17 cellular contexts compared by ENCODE assay signal in the genomic region with DNA sequence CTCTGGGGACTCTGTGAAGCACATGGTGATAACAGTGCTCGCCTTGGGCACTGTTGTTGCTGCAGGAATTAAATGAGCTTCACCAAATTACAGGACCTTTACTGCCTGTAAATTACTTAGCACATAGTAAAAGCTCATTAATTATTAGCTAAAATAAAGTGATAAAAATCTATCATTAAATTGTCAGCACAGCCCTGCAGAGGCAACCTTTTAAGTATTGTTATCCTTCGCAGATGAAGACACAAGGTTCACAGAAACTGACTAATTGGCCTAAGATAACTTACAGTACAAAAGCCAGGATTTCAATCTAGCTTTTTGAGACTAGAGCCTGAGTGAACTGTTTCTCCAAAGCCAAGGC.
DNase-seq lines count a peak whose midpoint lies in the region; ATAC-seq and TF ChIP-seq lines count a peak whose summit lies in the region.
"Had no signal": no experiment of that assay in that cellular context is flagged by ENCODE, and none has a peak within 500 bp of the region (broad histone marks: within the 10 kb centered on the region; RNA-seq: fewer than 3 reads in every experiment).

No MANE protein-coding gene starts in this region.

- peaks cover 0 to 10% (median 6%) of the 10 kb centered on the region in 11 experiments; a peak in 15 of 22 replicates for H3K9me3 ChIP-seq in BLaER1 treated with 17β-estradiol and CSF1 and Interleukin-3, amounts not matched to agents 10 nM and 100 nM (replicated peaks in 1 of 11)
- H3K9me3 ChIP-seq in naive thymus-derived CD4-positive, alpha-beta T cell (ENCODE audit: control insufficient read depth in 2 of 3, low read length in 3 of 3): no peaks in the 10 kb centered on the region
- H3K9me3 ChIP-seq: colonic mucosa, esophagus squamous epithelium, HAP-1, vagina had no signal

- H3K4me1 Mint-ChIP-seq in activated T-helper 2 cell treated with anti-CD3 and anti-CD28 coated beads, Interferon-gamma antibody, Interleukin-2, Interleukin-4, amounts not matched to agents 10 μg/mL and 5 μg/mL and 100 μg/mL, durations not matched to agents 14 hours and 24 hours and 36 hours (ENCODE audit: low read depth): peaks cover 57% of the 10 kb centered on the region
- H3K4me1 Mint-ChIP-seq in naive thymus-derived CD4-positive, alpha-beta T cell: peaks cover 39 to 73% (median 66%) of the 10 kb centered on the region in 7 donors

- peak overlapping the region; percentile 89 for H3K27ac Mint-ChIP-seq in activated T-helper 2 cell treated with anti-CD3 and anti-CD28 coated beads, Interferon-gamma antibody, Interleukin-2, Interleukin-4, amounts not matched to agents 10 μg/mL and 5 μg/mL and 100 μg/mL, durations not matched to agents 14 hours and 24 hours and 36 hours
- peak overlapping the region; percentile 86 to 99 (median 92) for H3K27ac Mint-ChIP-seq in naive thymus-derived CD4-positive, alpha-beta T cell

- no peak for TF ChIP-seq CTCF in GM10248 (IDR thresholded peaks at IDR 0.05; ENCODE audit: control extremely low read depth, extremely low read depth, low read depth, missing control alignments)

- CTCF ChIA-PET in naive thymus-derived CD4-positive, alpha-beta T cell (lab: Charles Lee): interaction anchor here (0.6 to 2.2 kb wide), 11 partner anchors 9 to 1465 kb away, joined by 3 to 11 read pairs (median 4); a partner anchor contains a TSS
- CTCF ChIA-PET in GM10248 (lab: Yijun Ruan, JAX): interaction anchor here (0.8 to 3.5 kb wide), 11 partner anchors 9 to 177 kb away, joined by 3 to 17 read pairs (median 4); no protein-coding TSS in a partner anchor

- no peak for DNase-seq in activated T-helper 2 cell treated with anti-CD3 and anti-CD28 coated beads, Interferon-gamma antibody, Interleukin-2, Interleukin-4, amounts not matched to agents 10 μg/mL and 5 μg/mL and 100 μg/mL, durations not matched to agents 14 hours and 24 hours and 36 hours (ENCODE audit: low spot score)
- no peak for DNase-seq in naive thymus-derived CD4-positive, alpha-beta T cell
- DNase-seq in GM10248 (ENCODE audit: extremely low spot score): no peak
- DNase-seq: amygdala, colonic mucosa, esophagus squamous epithelium, IMR-90, left colon, NCI-H510A had no signal

- peak overlapping the region in 6 of 11 experiments; percentile 9 to 63 (median 37); a peak in 9 of 22 replicates for H3K9ac ChIP-seq in BLaER1 treated with 17β-estradiol and CSF1 and Interleukin-3, amounts not matched to agents 10 nM and 100 nM

- peaks cover 0 to 99% (median 75%) of the 10 kb centered on the region in 11 experiments; a peak in 16 of 22 replicates for H4K20me1 ChIP-seq in BLaER1 treated with 17β-estradiol and CSF1 and Interleukin-3, amounts not matched to agents 10 nM and 100 nM

- H3K9me3 Mint-ChIP-seq in activated T-helper 2 cell treated with anti-CD3 and anti-CD28 coated beads, Interferon-gamma antibody, Interleukin-2, Interleukin-4, amounts not matched to agents 10 μg/mL and 5 μg/mL and 100 μg/mL, durations not matched to agents 14 hours and 24 hours and 36 hours: no peaks in the 10 kb centered on the region
- peaks cover 0 to 9% (median 0%) of the 10 kb centered on the region in 11 donors for H3K9me3 Mint-ChIP-seq in naive thymus-derived CD4-positive, alpha-beta T cell

- H3K27me3 ChIP-seq in BLaER1 treated with 17β-estradiol and CSF1 and Interleukin-3, amounts not matched to agents 10 nM and 100 nM: no peaks in the 10 kb centered on the region
- H3K27me3 ChIP-seq in naive thymus-derived CD4-positive, alpha-beta T cell (ENCODE audit: control insufficient read depth in 2 of 2, insufficient read depth in 2 of 2, low read length in 2 of 2): no peaks in the 10 kb centered on the region
- H3K27me3 ChIP-seq: colonic mucosa, esophagus squamous epithelium, vagina had no signal

- H3K27ac ChIP-seq in BLaER1 treated with 17β-estradiol and CSF1 and Interleukin-3, amounts not matched to agents 10 nM and 100 nM: peak overlapping the region in 8 of 11 experiments; percentile 18 to 58 (median 49); a peak in 12 of 22 replicates
- peak overlapping the region; percentile 78 for H3K27ac ChIP-seq in naive thymus-derived CD4-positive, alpha-beta T cell (ENCODE audit: low read depth, low read length)
- H3K27ac ChIP-seq: C4-2B, vagina had no signal

- peaks cover 48% of the 10 kb centered on the region for H3K36me3 Mint-ChIP-seq in activated T-helper 2 cell treated with anti-CD3 and anti-CD28 coated beads, Interferon-gamma antibody, Interleukin-2, Interleukin-4, amounts not matched to agents 10 μg/mL and 5 μg/mL and 100 μg/mL, durations not matched to agents 14 hours and 24 hours and 36 hours (ENCODE audit: low read depth)
- H3K36me3 Mint-ChIP-seq in naive thymus-derived CD4-positive, alpha-beta T cell: peaks cover 0 to 50% (median 26%) of the 10 kb centered on the region in 5 donors

- no peaks in the 10 kb centered on the region for H3K27me3 Mint-ChIP-seq in activated T-helper 2 cell treated with anti-CD3 and anti-CD28 coated beads, Interferon-gamma antibody, Interleukin-2, Interleukin-4, amounts not matched to agents 10 μg/mL and 5 μg/mL and 100 μg/mL, durations not matched to agents 14 hours and 24 hours and 36 hours (ENCODE audit: low read depth)
- no peaks in the 10 kb centered on the region for H3K27me3 Mint-ChIP-seq in naive thymus-derived CD4-positive, alpha-beta T cell

- intact Hi-C loops in activated T-helper 2 cell treated with anti-CD3 and anti-CD28 coated beads, Interferon-gamma antibody, Interleukin-2, Interleukin-4, amounts not matched to agents 10 μg/mL and 5 μg/mL and 100 μg/mL, durations not matched to agents 14 hours and 24 hours and 36 hours (cut with micrococcal nuclease): loop anchor here (2.0 to 5.0 kb wide), 4 partner anchors 15 to 95 kb away; a partner anchor contains a TSS
- intact Hi-C loops in naive thymus-derived CD4-positive, alpha-beta T cell (cut with micrococcal nuclease): loop anchor here (1.0 to 10.0 kb wide), 6 partner anchors 40 to 1089 kb away; a partner anchor contains a TSS

- no peak overlapping the region for H3K4me3 ChIP-seq in BLaER1 treated with 17β-estradiol and CSF1 and Interleukin-3, amounts not matched to agents 10 nM and 100 nM
- peak overlapping the region; percentile 94; the same call in 1 of the 2 replicates for H3K4me3 ChIP-seq in GM08714 (ENCODE audit: low read length)
- peak overlapping the region; percentile 68 for H3K4me3 ChIP-seq in naive thymus-derived CD4-positive, alpha-beta T cell (ENCODE audit: low read length)
- H3K4me3 ChIP-seq: colonic mucosa, esophagus squamous epithelium, HAP-1, vagina had no signal

- ATAC-seq in naive thymus-derived CD4-positive, alpha-beta T cell: peak; percentile 2
- ATAC-seq in GM18520 (IDR thresholded peaks at IDR 0.05; ENCODE audit: unreplicated experiment) (no peak), HG03520 (IDR thresholded peaks at IDR 0.05; ENCODE audit: unreplicated experiment) (no peak), GM21526 (IDR thresholded peaks at IDR 0.05; ENCODE audit: low FRiP score, unreplicated experiment) (no peak)
- ATAC-seq: left colon had no signal

- H3K36me3 ChIP-seq in BLaER1 treated with 17β-estradiol and CSF1 and Interleukin-3, amounts not matched to agents 10 nM and 100 nM: peaks cover 0 to 17% (median 13%) of the 10 kb centered on the region in 11 experiments; a peak in 17 of 22 replicates
- H3K36me3 ChIP-seq in naive thymus-derived CD4-positive, alpha-beta T cell (ENCODE audit: control insufficient read depth in 2 of 3, insufficient read depth in 3 of 3, low read length in 3 of 3): no peaks in the 10 kb centered on the region
- H3K36me3 ChIP-seq: colonic mucosa, esophagus squamous epithelium, HAP-1, vagina had no signal

- H3K4me2 ChIP-seq in BLaER1 treated with 17β-estradiol and CSF1 and Interleukin-3, amounts not matched to agents 10 nM and 100 nM: peak overlapping the region; percentile 63 to 87 (median 77)

- H3K4me3 Mint-ChIP-seq in activated T-helper 2 cell treated with anti-CD3 and anti-CD28 coated beads, Interferon-gamma antibody, Interleukin-2, Interleukin-4, amounts not matched to agents 10 μg/mL and 5 μg/mL and 100 μg/mL, durations not matched to agents 14 hours and 24 hours and 36 hours (ENCODE audit: low read depth): peak overlapping the region; percentile 77
- H3K4me3 Mint-ChIP-seq in naive thymus-derived CD4-positive, alpha-beta T cell: peak overlapping the region; percentile 88 to 97 (median 93)

- H3K4me1 ChIP-seq in BLaER1 treated with 17β-estradiol and CSF1 and Interleukin-3, amounts not matched to agents 10 nM and 100 nM: peaks cover 71 to 94% (median 84%) of the 10 kb centered on the region in 10 experiments
- H3K4me1 ChIP-seq in naive thymus-derived CD4-positive, alpha-beta T cell (ENCODE audit: control insufficient read depth in 2 of 2, insufficient read depth in 2 of 2, low read length in 2 of 2): peaks cover 31 to 50% of the 10 kb centered on the region in 2 donors
- H3K4me1 ChIP-seq: colonic mucosa, esophagus squamous epithelium, HAP-1, vagina had no signal

- POLR2A ChIA-PET in naive thymus-derived CD4-positive, alpha-beta T cell (lab: Charles Lee): interaction anchor here (0.7 to 9.3 kb wide), 22 partner anchors 10 to 1089 kb away, joined by 3 to 226 read pairs (median 10); a partner anchor contains a TSS
- POLR2A ChIA-PET in GM10248 (lab: Yijun Ruan, JAX): interaction anchor here (1.1 to 2.8 kb wide), 4 partner anchors 10 to 242 kb away, joined by 3 to 12 read pairs (median 4); no protein-coding TSS in a partner anchor

Comparison
In these comparisons a context has a peak if more than half of its experiments do, and no peak if none do; other contexts are left out.
1. H3K4me3 ChIP-seq: peak in GM08714 (single experiment) and naive thymus-derived CD4-positive, alpha-beta T cell (single experiment); none in BLaER1 treated with 17β-estradiol and CSF1 and Interleukin-3, amounts not matched to agents 10 nM and 100 nM (0 of 10).